ENCODE assay signal across 8 cellular contexts in genomic region chr3:113745273-113746068, GRCh38.
DNase-seq lines count a peak whose midpoint lies in the region; ATAC-seq and TF ChIP-seq lines count a peak whose summit lies in the region.

No MANE protein-coding gene starts in this region.

- ATAC-seq in GM19328 (IDR thresholded peaks at IDR 0.05; ENCODE audit: unreplicated experiment) = peak; percentile 41
- ATAC-seq in HG03469 (IDR thresholded peaks at IDR 0.05; ENCODE audit: unreplicated experiment) = peak; percentile 46

- peak; percentile 22 for TF ChIP-seq CTCF in coronary artery (IDR thresholded peaks at IDR 0.05)

- DNase-seq in AML-193 (lab: John Stamatoyannopoulos, UW) (peak; percentile 99), NCI-H524 treated with DMSO at 0.1 percent for 48 hours (lab: John Stamatoyannopoulos, UW) (peak; percentile 33), coronary artery (ENCODE audit: low spot score) (peak; percentile 83), left kidney (ENCODE audit: low read depth, low spot score) (peak; percentile 93)
- peak; percentile 85 for DNase-seq in activated CD4-positive, alpha-beta T cell treated with anti-CD3 and anti-CD28 coated beads for 48 hours
- peak; percentile 58 to 60 for DNase-seq in stimulated activated CD4-positive, alpha-beta T cell treated with anti-CD3 and anti-CD28 coated beads, Interleukin-2, amount 100 ng/mL, for 48 hours

- H3K4me3 ChIP-seq in coronary artery = peak overlapping the region; percentile 96

- H3K27ac ChIP-seq in coronary artery = peak overlapping the region; percentile 89 to 98

Comparison
In these comparisons a context has a peak if more than half of its experiments do, and no peak if none do; other contexts are left out.
1. Peak in every context shown above with its lines: DNase-seq, ATAC-seq, H3K4me3 ChIP-seq and H3K27ac ChIP-seq.
2. DNase-seq: peak in every context shown above with its lines; median percentile 99 in AML-193; 93 in left kidney; 85 in activated CD4-positive, alpha-beta T cell treated with anti-CD3 and anti-CD28 coated beads for 48 hours; 83 in coronary artery; 59 in stimulated activated CD4-positive, alpha-beta T cell treated with anti-CD3 and anti-CD28 coated beads, Interleukin-2, amount 100 ng/mL, for 48 hours; 33 in NCI-H524 treated with DMSO at 0.1 percent for 48 hours.